ENCODE assay signal across 19 cellular contexts in genomic region chr2:14385043-14385442, GRCh38.
DNase-seq lines count a peak whose midpoint lies in the region; ATAC-seq and TF ChIP-seq lines count a peak whose summit lies in the region.
"Had no signal": no experiment of that assay in that cellular context is flagged by ENCODE, and none has a peak within 500 bp of the region (broad histone marks: within the 10 kb centered on the region; RNA-seq: fewer than 3 reads in every experiment).

No MANE protein-coding gene starts in this region.

- H3K27ac Mint-ChIP-seq in WTC11: no peak overlapping the region
- H3K27ac Mint-ChIP-seq: activated CD8-positive, alpha-beta memory T cell treated with anti-CD3 and anti-CD28 coated beads, Interleukin-2, amount 10 ng/mL, durations not matched to agents 7 days and 5 days; effector memory CD8-positive, alpha-beta T cell; stimulated activated memory B cell treated with anti-CD40 and anti-IgM and Interleukin-4, amounts not matched to agents 10 μg/mL and 1 μg/mL and 100 μg/mL, for 72 hours; T-helper 1 cell treated with Interleukin-12 subunit alpha and Interleukin-12 subunit beta and Interleukin-4 antibody, amounts not matched to agents 30 μg/mL and 1 μg/mL, for 36 hours had no signal

- TF ChIP-seq CTCF in kidney epithelial cell (IDR thresholded peaks at IDR 0.05; ENCODE audit: insufficient read depth, low read length, poor library complexity, severe bottlenecking) (peak; percentile 31), WTC11 (IDR thresholded peaks at IDR 0.05) (no peak)

- no peak for ATAC-seq in activated T-cell treated with anti-CD3 and anti-CD28 coated beads, Interleukin-2, amount 50 U/mL, for 4 hours
- ATAC-seq in WTC11 (no peak; the same call in 1 of the 2 replicates), GM18858 (IDR thresholded peaks at IDR 0.05; ENCODE audit: unreplicated experiment) (no peak)
- ATAC-seq: activated CD8-positive, alpha-beta memory T cell treated with anti-CD3 and anti-CD28 coated beads, Interleukin-2, amount 10 ng/mL, durations not matched to agents 7 days and 5 days; effector memory CD8-positive, alpha-beta T cell; K562; Panc1; stimulated activated memory B cell treated with anti-CD40 and anti-IgM and Interleukin-4, amounts not matched to agents 10 μg/mL and 1 μg/mL and 100 μg/mL, for 72 hours had no signal

- DNase-seq in GM04503 (ENCODE audit: low read depth): peak; percentile 0
- peak; percentile 1 for DNase-seq in H7
- peak; percentile 8 for DNase-seq in RPMI7951 (ENCODE audit: low read depth)
- no peak for DNase-seq in kidney epithelial cell (ENCODE audit: low read depth)
- no peak for DNase-seq in activated T-cell treated with anti-CD3 and anti-CD28 coated beads, Interleukin-2, amount 50 U/mL, for 4 hours
- no peak for DNase-seq in WTC11 (ENCODE audit: low spot score)
- DNase-seq: activated CD8-positive, alpha-beta memory T cell treated with anti-CD3 and anti-CD28 coated beads, Interleukin-2, amount 10 ng/mL, durations not matched to agents 7 days and 5 days; activated effector memory CD4-positive, alpha-beta T cell treated with anti-CD3 and anti-CD28 coated beads, Interleukin-2, amount 50 U/mL, for 16 hours; amniotic stem cell; effector memory CD8-positive, alpha-beta T cell; NCI-H1436; NCI-H345; spleen; transverse colon had no signal

- H3K27me3 ChIP-seq in H7 (ENCODE audit: control insufficient read depth, insufficient read depth, low read length) (no peaks in the 10 kb centered on the region), kidney epithelial cell (ENCODE audit: control insufficient read depth, insufficient read depth, low read length) (no peaks in the 10 kb centered on the region)
- H3K27me3 ChIP-seq: spleen, transverse colon had no signal

- no peaks in the 10 kb centered on the region for H3K36me3 ChIP-seq in H7 (replicated peaks; ENCODE audit: control insufficient read depth, insufficient read depth, low read length)
- H3K36me3 ChIP-seq in kidney epithelial cell (ENCODE audit: control insufficient read depth, insufficient read depth, low read length): no peaks in the 10 kb centered on the region
- H3K36me3 ChIP-seq: spleen, transverse colon had no signal

- no peaks in the 10 kb centered on the region for H3K4me1 Mint-ChIP-seq in activated T-cell treated with anti-CD3 and anti-CD28 coated beads, Interleukin-2, amount 50 U/mL, for 4 hours (ENCODE audit: low read depth)
- H3K4me1 Mint-ChIP-seq in WTC11: no peaks in the 10 kb centered on the region
- H3K4me1 Mint-ChIP-seq: activated CD8-positive, alpha-beta memory T cell treated with anti-CD3 and anti-CD28 coated beads, Interleukin-2, amount 10 ng/mL, durations not matched to agents 7 days and 5 days; stimulated activated memory B cell treated with anti-CD40 and anti-IgM and Interleukin-4, amounts not matched to agents 10 μg/mL and 1 μg/mL and 100 μg/mL, for 72 hours had no signal

- H3K4me3 ChIP-seq in H7 (ENCODE audit: insufficient read depth, low read depth, low read length): no peak overlapping the region
- H3K4me3 ChIP-seq in kidney epithelial cell (ENCODE audit: low read depth, low read length): no peak overlapping the region
- H3K4me3 ChIP-seq: K562, spleen, transverse colon had no signal

- H3K27me3 Mint-ChIP-seq in activated T-cell treated with anti-CD3 and anti-CD28 coated beads, Interleukin-2, amount 50 U/mL, for 4 hours (ENCODE audit: low read depth): no peaks in the 10 kb centered on the region
- H3K27me3 Mint-ChIP-seq in WTC11 (ENCODE audit: low read depth): no peaks in the 10 kb centered on the region
- H3K27me3 Mint-ChIP-seq: activated CD8-positive, alpha-beta memory T cell treated with anti-CD3 and anti-CD28 coated beads, Interleukin-2, amount 10 ng/mL, durations not matched to agents 7 days and 5 days; effector memory CD8-positive, alpha-beta T cell; stimulated activated memory B cell treated with anti-CD40 and anti-IgM and Interleukin-4, amounts not matched to agents 10 μg/mL and 1 μg/mL and 100 μg/mL, for 72 hours had no signal

- POLR2A ChIA-PET in WTC11 (lab: Charles Lee): interaction anchor here (0.6 kb wide), 1 partner anchor 327 kb away, joined by 3 read pairs; no protein-coding TSS in a partner anchor

- H3K36me3 Mint-ChIP-seq in activated T-cell treated with anti-CD3 and anti-CD28 coated beads, Interleukin-2, amount 50 U/mL, for 4 hours (ENCODE audit: insufficient read depth): no peaks in the 10 kb centered on the region
- H3K36me3 Mint-ChIP-seq in WTC11: no peaks in the 10 kb centered on the region
- H3K36me3 Mint-ChIP-seq: activated CD8-positive, alpha-beta memory T cell treated with anti-CD3 and anti-CD28 coated beads, Interleukin-2, amount 10 ng/mL, durations not matched to agents 7 days and 5 days; stimulated activated memory B cell treated with anti-CD40 and anti-IgM and Interleukin-4, amounts not matched to agents 10 μg/mL and 1 μg/mL and 100 μg/mL, for 72 hours had no signal

- H3K4me3 Mint-ChIP-seq in activated T-cell treated with anti-CD3 and anti-CD28 coated beads, Interleukin-2, amount 50 U/mL, for 4 hours: no peak overlapping the region
- no peak overlapping the region for H3K4me3 Mint-ChIP-seq in WTC11
- H3K4me3 Mint-ChIP-seq: activated CD8-positive, alpha-beta memory T cell treated with anti-CD3 and anti-CD28 coated beads, Interleukin-2, amount 10 ng/mL, durations not matched to agents 7 days and 5 days; effector memory CD8-positive, alpha-beta T cell; stimulated activated memory B cell treated with anti-CD40 and anti-IgM and Interleukin-4, amounts not matched to agents 10 μg/mL and 1 μg/mL and 100 μg/mL, for 72 hours; T-helper 1 cell treated with Interleukin-12 subunit alpha and Interleukin-12 subunit beta and Interleukin-4 antibody, amounts not matched to agents 30 μg/mL and 1 μg/mL, for 36 hours had no signal

- CTCF ChIA-PET in WTC11 (lab: Charles Lee): interaction anchor here (1.4 kb wide), 1 partner anchor 249 kb away, joined by 3 read pairs; no protein-coding TSS in a partner anchor

- H3K9me3 Mint-ChIP-seq in activated T-cell treated with anti-CD3 and anti-CD28 coated beads, Interleukin-2, amount 50 U/mL, for 4 hours: no peaks in the 10 kb centered on the region
- H3K9me3 Mint-ChIP-seq in WTC11: peaks cover 8% of the 10 kb centered on the region; the same call in 1 of the 2 replicates
- H3K9me3 Mint-ChIP-seq: effector memory CD8-positive, alpha-beta T cell had no signal

TF ChIP-seq in WTC11, 78 proteins besides CTCF, POLR2A, EP300 and RAD21 (continues in another document):
- TF ChIP-seq, protein P1, sequence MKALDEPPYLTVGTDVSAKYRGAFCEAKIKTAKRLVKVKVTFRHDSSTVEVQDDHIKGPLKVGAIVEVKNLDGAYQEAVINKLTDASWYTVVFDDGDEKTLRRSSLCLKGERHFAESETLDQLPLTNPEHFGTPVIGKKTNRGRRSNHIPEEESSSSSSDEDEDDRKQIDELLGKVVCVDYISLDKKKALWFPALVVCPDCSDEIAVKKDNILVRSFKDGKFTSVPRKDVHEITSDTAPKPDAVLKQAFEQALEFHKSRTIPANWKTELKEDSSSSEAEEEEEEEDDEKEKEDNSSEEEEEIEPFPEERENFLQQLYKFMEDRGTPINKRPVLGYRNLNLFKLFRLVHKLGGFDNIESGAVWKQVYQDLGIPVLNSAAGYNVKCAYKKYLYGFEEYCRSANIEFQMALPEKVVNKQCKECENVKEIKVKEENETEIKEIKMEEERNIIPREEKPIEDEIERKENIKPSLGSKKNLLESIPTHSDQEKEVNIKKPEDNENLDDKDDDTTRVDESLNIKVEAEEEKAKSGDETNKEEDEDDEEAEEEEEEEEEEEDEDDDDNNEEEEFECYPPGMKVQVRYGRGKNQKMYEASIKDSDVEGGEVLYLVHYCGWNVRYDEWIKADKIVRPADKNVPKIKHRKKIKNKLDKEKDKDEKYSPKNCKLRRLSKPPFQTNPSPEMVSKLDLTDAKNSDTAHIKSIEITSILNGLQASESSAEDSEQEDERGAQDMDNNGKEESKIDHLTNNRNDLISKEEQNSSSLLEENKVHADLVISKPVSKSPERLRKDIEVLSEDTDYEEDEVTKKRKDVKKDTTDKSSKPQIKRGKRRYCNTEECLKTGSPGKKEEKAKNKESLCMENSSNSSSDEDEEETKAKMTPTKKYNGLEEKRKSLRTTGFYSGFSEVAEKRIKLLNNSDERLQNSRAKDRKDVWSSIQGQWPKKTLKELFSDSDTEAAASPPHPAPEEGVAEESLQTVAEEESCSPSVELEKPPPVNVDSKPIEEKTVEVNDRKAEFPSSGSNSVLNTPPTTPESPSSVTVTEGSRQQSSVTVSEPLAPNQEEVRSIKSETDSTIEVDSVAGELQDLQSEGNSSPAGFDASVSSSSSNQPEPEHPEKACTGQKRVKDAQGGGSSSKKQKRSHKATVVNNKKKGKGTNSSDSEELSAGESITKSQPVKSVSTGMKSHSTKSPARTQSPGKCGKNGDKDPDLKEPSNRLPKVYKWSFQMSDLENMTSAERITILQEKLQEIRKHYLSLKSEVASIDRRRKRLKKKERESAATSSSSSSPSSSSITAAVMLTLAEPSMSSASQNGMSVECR (CRISPR knock-in tag; IDR thresholded peaks at IDR 0.05; ENCODE audit: borderline replicate concordance): no peak
- TF ChIP-seq, protein P2, sequence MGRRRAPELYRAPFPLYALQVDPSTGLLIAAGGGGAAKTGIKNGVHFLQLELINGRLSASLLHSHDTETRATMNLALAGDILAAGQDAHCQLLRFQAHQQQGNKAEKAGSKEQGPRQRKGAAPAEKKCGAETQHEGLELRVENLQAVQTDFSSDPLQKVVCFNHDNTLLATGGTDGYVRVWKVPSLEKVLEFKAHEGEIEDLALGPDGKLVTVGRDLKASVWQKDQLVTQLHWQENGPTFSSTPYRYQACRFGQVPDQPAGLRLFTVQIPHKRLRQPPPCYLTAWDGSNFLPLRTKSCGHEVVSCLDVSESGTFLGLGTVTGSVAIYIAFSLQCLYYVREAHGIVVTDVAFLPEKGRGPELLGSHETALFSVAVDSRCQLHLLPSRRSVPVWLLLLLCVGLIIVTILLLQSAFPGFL (CRISPR knock-in tag; IDR thresholded peaks at IDR 0.05; ENCODE audit: borderline replicate concordance): no peak
- TF ChIP-seq NFATC4 (CRISPR knock-in tag; IDR thresholded peaks at IDR 0.05): no peak
- TF ChIP-seq SP1 (CRISPR knock-in tag; conservative IDR thresholded peaks at IDR 0.05): no peak

Comparison
In these comparisons a context has a peak if more than half of its experiments do, and no peak if none do; other contexts are left out.
1. DNase-seq: peak in GM04503 (single experiment), H7 (single experiment) and RPMI7951 (single experiment); none in kidney epithelial cell (single experiment), activated T-cell treated with anti-CD3 and anti-CD28 coated beads, Interleukin-2, amount 50 U/mL, for 4 hours (single experiment) and WTC11 (single experiment).